8 cellular contexts compared by ENCODE assay signal in genomic region chr4:180057198-180057821, GRCh38.
A peak's percentile ranks its signal among the peaks of the same experiment; 100 is the strongest.
DNase-seq lines count a peak whose midpoint lies in the region; ATAC-seq and TF ChIP-seq lines count a peak whose summit lies in the region.

No MANE protein-coding gene starts in this region.

- H3K27me3 Mint-ChIP-seq in nephron (ENCODE audit: low read depth): peaks cover 61% of the 10 kb centered on the region

- H3K36me3 ChIP-seq in ES-I3 (ENCODE audit: insufficient read depth, low read length): no peaks in the 10 kb centered on the region
- H3K36me3 ChIP-seq in KMS-11 (ENCODE audit: insufficient read depth): no peaks in the 10 kb centered on the region; the same call in 1 of the 2 replicates

- 0 out of 2 replicates have a peak, but pooled peaks cover 4% of the 10 kb centered on the region for H3K79me2 ChIP-seq in KMS-11 (ENCODE audit: insufficient read depth, low read depth)

- H3K9me3 ChIP-seq in ES-I3 (ENCODE audit: control insufficient read depth, insufficient read depth, low read length): no peaks in the 10 kb centered on the region

- no peaks in the 10 kb centered on the region for H4K20me1 ChIP-seq in KMS-11 (ENCODE audit: insufficient read depth)

- H3K27me3 ChIP-seq in KMS-11 (ENCODE audit: insufficient read depth, low read depth): no peaks in the 10 kb centered on the region

- peak overlapping the region; percentile 79 for H2AFZ ChIP-seq in KMS-11 (ENCODE audit: low read depth)

- H3K9me3 Mint-ChIP-seq in nephron: no peaks in the 10 kb centered on the region

- peak; percentile 28 for DNase-seq in astrocyte of the hippocampus (ENCODE audit: low read depth, low spot score)
- DNase-seq in ureter (ENCODE audit: low spot score): no peak

- H3K9ac ChIP-seq in ES-I3 (ENCODE audit: low read depth, low read length) (peak overlapping the region; percentile 84), KMS-11 (peak overlapping the region; percentile 73; the same call in 1 of the 2 replicates)

- H3K4me2 ChIP-seq in KMS-11: peak overlapping the region; percentile 66

- H3K36me3 Mint-ChIP-seq in nephron (ENCODE audit: low read depth): no peaks in the 10 kb centered on the region

- no peak for ATAC-seq in GM19324 (IDR thresholded peaks at IDR 0.05; ENCODE audit: low FRiP score, unreplicated experiment)
- no peak for ATAC-seq in GM21825 (IDR thresholded peaks at IDR 0.05; ENCODE audit: unreplicated experiment)
- no peak for ATAC-seq in HG03457 (IDR thresholded peaks at IDR 0.05; ENCODE audit: unreplicated experiment)

- H3K4me3 ChIP-seq in KMS-11 (IDR thresholded peaks at IDR 0.05; ENCODE audit: insufficient read depth, low read depth, low read length): peak overlapping the region; percentile 33

- TF ChIP-seq CTCF in KMS-11 (conservative IDR thresholded peaks at IDR 0.05; ENCODE audit: low read depth, low read length) (peak; percentile 64; the same call in 1 of the 2 replicates), nephron (IDR thresholded peaks at IDR 0.05; ENCODE audit: unreplicated experiment in 3 of 3) (peak in 2 of 3 experiments; percentile 8 to 24)

- peak overlapping the region; percentile 24 to 48 (median 44) for H3K27ac Mint-ChIP-seq in nephron

- no peaks in the 10 kb centered on the region for H3K4me1 ChIP-seq in ES-I3 (ENCODE audit: insufficient read depth, low read length)
- H3K4me1 ChIP-seq in KMS-11 (ENCODE audit: low read depth, poor library complexity, severe bottlenecking): peaks cover 27% of the 10 kb centered on the region

- H3K4me1 Mint-ChIP-seq in nephron: peaks cover 15% of the 10 kb centered on the region

- peak overlapping the region; percentile 79 to 88 (median 87) for H3K4me3 Mint-ChIP-seq in nephron

- H3K27ac ChIP-seq in KMS-11: peak overlapping the region; percentile 73
